Comparison of ENCODE assay signal across 11 cellular contexts in genomic region chr17:83201206-83202001, GRCh38.
DNase-seq lines count a peak whose midpoint lies in the region; ATAC-seq and TF ChIP-seq lines count a peak whose summit lies in the region.
"Had no signal": no experiment of that assay in that cellular context is flagged by ENCODE, and none has a peak within 500 bp of the region (broad histone marks: within the 10 kb centered on the region; RNA-seq: fewer than 3 reads in every experiment).

No MANE protein-coding gene starts in this region.

- no peak for ATAC-seq in activated T-cell treated with anti-CD3 and anti-CD28 coated beads, Interleukin-2, amount 50 U/mL, for 72 hours (replicated peaks in 1 of 2)
- no peak for ATAC-seq in activated T-cell treated with anti-CD3 and anti-CD28 coated beads, Interleukin-2, amount 50 U/mL, for 4 hours
- ATAC-seq in naive B cell (ENCODE audit: low read depth in 2 of 2) (no peak), upper lobe of left lung (ENCODE audit: low FRiP score in 2 of 2) (no peak)

- 88 to 91% methylated on average over 9 of the region's 9 CpGs for WGBS in upper lobe of left lung, 2 donors

- no peaks in the 10 kb centered on the region for H3K36me3 ChIP-seq in colonic mucosa
- H3K36me3 ChIP-seq in upper lobe of left lung: no peaks in the 10 kb centered on the region

- H3K27me3 Mint-ChIP-seq in activated T-cell treated with anti-CD3 and anti-CD28 coated beads, Interleukin-2, amount 50 U/mL, for 72 hours (ENCODE audit: low read depth): no peaks in the 10 kb centered on the region
- H3K27me3 Mint-ChIP-seq in activated T-cell treated with anti-CD3 and anti-CD28 coated beads, Interleukin-2, amount 50 U/mL, for 4 hours (ENCODE audit: low read depth): no peaks in the 10 kb centered on the region
- no peaks in the 10 kb centered on the region for H3K27me3 Mint-ChIP-seq in naive B cell

- H3K9me3 Mint-ChIP-seq in activated T-cell treated with anti-CD3 and anti-CD28 coated beads, Interleukin-2, amount 50 U/mL, for 72 hours: no peaks in the 10 kb centered on the region
- no peaks in the 10 kb centered on the region for H3K9me3 Mint-ChIP-seq in activated T-cell treated with anti-CD3 and anti-CD28 coated beads, Interleukin-2, amount 50 U/mL, for 4 hours
- H3K9me3 Mint-ChIP-seq in naive B cell: no peaks in the 10 kb centered on the region

- no peaks in the 10 kb centered on the region for H3K4me1 ChIP-seq in colonic mucosa
- peaks cover 28 to 50% (median 33%) of the 10 kb centered on the region in 4 donors for H3K4me1 ChIP-seq in upper lobe of left lung

- H3K4me3 ChIP-seq in colonic mucosa (no peak overlapping the region), upper lobe of left lung (no peak overlapping the region)

- H3K9ac ChIP-seq in colonic mucosa (ENCODE audit: low read depth in 2 of 2, low read length in 2 of 2): peak overlapping the region in 1 of 2 donors; percentile 19
- H3K9ac ChIP-seq: KMS-11 had no signal

- H3K27me3 ChIP-seq in colonic mucosa: no peaks in the 10 kb centered on the region
- no peaks in the 10 kb centered on the region for H3K27me3 ChIP-seq in upper lobe of left lung

- H3K9me3 ChIP-seq in colonic mucosa (no peaks in the 10 kb centered on the region), upper lobe of left lung (no peaks in the 10 kb centered on the region)

- H3K4me3 Mint-ChIP-seq in activated T-cell treated with anti-CD3 and anti-CD28 coated beads, Interleukin-2, amount 50 U/mL, for 72 hours: peak overlapping the region; percentile 82 to 93
- H3K4me3 Mint-ChIP-seq in activated T-cell treated with anti-CD3 and anti-CD28 coated beads, Interleukin-2, amount 50 U/mL, for 4 hours: no peak overlapping the region
- peak overlapping the region in 2 of 8 donors; percentile 10 to 97 for H3K4me3 Mint-ChIP-seq in naive B cell

- peaks cover 67% of the 10 kb centered on the region for H3K4me1 Mint-ChIP-seq in activated T-cell treated with anti-CD3 and anti-CD28 coated beads, Interleukin-2, amount 50 U/mL, for 72 hours (ENCODE audit: low read depth)
- peaks cover 30% of the 10 kb centered on the region for H3K4me1 Mint-ChIP-seq in activated T-cell treated with anti-CD3 and anti-CD28 coated beads, Interleukin-2, amount 50 U/mL, for 4 hours (ENCODE audit: low read depth)
- H3K4me1 Mint-ChIP-seq in naive B cell: peaks cover 28 to 38% (median 29%) of the 10 kb centered on the region in 3 donors

- TF ChIP-seq POLR2A in upper lobe of left lung (IDR thresholded peaks at IDR 0.05): no peak

- TF ChIP-seq CTCF in colonic mucosa (IDR thresholded peaks at IDR 0.05) (no peak), upper lobe of left lung (IDR thresholded peaks at IDR 0.05) (no peak)

- H3K27ac ChIP-seq in colonic mucosa: peak overlapping the region; percentile 75
- peak overlapping the region; percentile 89 to 92 (median 92) for H3K27ac ChIP-seq in upper lobe of left lung
- H3K27ac ChIP-seq: KMS-11 had no signal

- no peak for TF ChIP-seq EP300 in upper lobe of left lung (IDR thresholded peaks at IDR 0.05)

- DNase-seq in activated T-cell treated with anti-CD3 and anti-CD28 coated beads, Interleukin-2, amount 50 U/mL, for 72 hours: peak in 1 of 2 donors; percentile 3
- no peak for DNase-seq in activated T-cell treated with anti-CD3 and anti-CD28 coated beads, Interleukin-2, amount 50 U/mL, for 4 hours
- no peak for DNase-seq in colonic mucosa
- DNase-seq in naive B cell: no peak
- peak in 1 of 2 donors; percentile 15 for DNase-seq in upper lobe of left lung
- no peak for DNase-seq in CD1c-positive myeloid dendritic cell (ENCODE audit: extremely low spot score)
- DNase-seq in glomerular visceral epithelial cell (ENCODE audit: extremely low spot score): no peak
- no peak for DNase-seq in NCI-H524 (lab: John Stamatoyannopoulos, UW)
- DNase-seq: mammary epithelial cell, NCI-H774 had no signal

- intact Hi-C loops in colonic mucosa (cut with DNase I): no loop called here

- no peak overlapping the region for H3K27ac Mint-ChIP-seq in activated T-cell treated with anti-CD3 and anti-CD28 coated beads, Interleukin-2, amount 50 U/mL, for 72 hours
- peak overlapping the region in 4 of 6 donors; percentile 77 to 99 (median 98) for H3K27ac Mint-ChIP-seq in naive B cell

- no peaks in the 10 kb centered on the region for H3K36me3 Mint-ChIP-seq in activated T-cell treated with anti-CD3 and anti-CD28 coated beads, Interleukin-2, amount 50 U/mL, for 72 hours (ENCODE audit: insufficient read depth in 2 of 2)
- no peaks in the 10 kb centered on the region for H3K36me3 Mint-ChIP-seq in activated T-cell treated with anti-CD3 and anti-CD28 coated beads, Interleukin-2, amount 50 U/mL, for 4 hours (ENCODE audit: insufficient read depth)
- no peaks in the 10 kb centered on the region for H3K36me3 Mint-ChIP-seq in naive B cell
